Comparison of ENCODE assay signal across 11 cellular contexts in the genomic region with DNA sequence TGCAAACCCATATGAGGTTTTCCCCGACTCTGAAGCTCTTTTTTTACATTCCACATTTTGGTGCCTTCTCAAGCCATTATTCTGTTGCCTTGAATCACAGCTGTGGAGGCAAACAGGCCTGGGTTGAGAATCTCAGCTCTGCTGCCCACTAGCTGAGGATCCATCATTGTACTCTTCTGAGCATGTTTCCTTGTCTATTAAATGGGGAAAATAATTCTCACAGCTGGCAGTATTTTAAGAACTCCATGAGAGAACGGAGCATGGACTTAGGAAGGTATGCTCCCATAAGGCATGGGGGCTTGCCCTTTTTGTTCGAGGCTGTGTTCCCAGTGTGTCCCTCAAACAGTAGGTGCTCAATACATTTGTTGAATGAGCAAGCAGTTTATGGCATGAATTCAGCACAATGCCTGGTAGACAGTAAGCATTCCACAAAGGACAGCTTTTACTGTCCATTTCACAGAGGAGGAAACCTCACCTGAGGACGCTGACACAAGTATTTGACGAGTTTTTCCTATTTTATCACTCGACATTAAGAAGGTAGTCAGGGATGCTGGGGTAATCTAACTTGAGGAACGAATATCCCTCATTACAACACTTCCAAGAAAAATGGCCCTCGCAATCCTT. TPM values are rescaled to one million over a fixed set of nuclear protein-coding genes. Genes with fewer than 3 reads are reported as not detected.
A peak's percentile ranks its signal among the peaks of the same experiment; 100 is the strongest.
DNase-seq lines count a peak whose midpoint lies in the region; ATAC-seq, FAIRE-seq and TF ChIP-seq lines count a peak whose summit lies in the region.
"Had no signal": no experiment of that assay in that cellular context is flagged by ENCODE, and none has a peak within 500 bp of the region (broad histone marks: within the 10 kb centered on the region; RNA-seq: fewer than 3 reads in every experiment).

No MANE protein-coding gene starts in this region.

- peak; percentile 62 for FAIRE-seq in GM12892 (lab: Jason Lieb, UNC)

- H3K4me2 ChIP-seq in hepatocyte: peak overlapping the region; percentile 97
- H3K4me2 ChIP-seq in skeletal muscle satellite cell (ENCODE audit: low read length): peak overlapping the region; percentile 100

- H3K4me3 ChIP-seq in hepatocyte (no peak overlapping the region), skeletal muscle satellite cell (ENCODE audit: low read length) (no peak overlapping the region)

- H3K36me3 ChIP-seq in hepatocyte (replicated peaks; ENCODE audit: insufficient read depth, low read depth): no peaks in the 10 kb centered on the region
- H3K36me3 ChIP-seq in skeletal muscle satellite cell (ENCODE audit: insufficient read depth, low read length): no peaks in the 10 kb centered on the region

- TF ChIP-seq POLR2A in GM12892 (IDR thresholded peaks at IDR 0.05; ENCODE audit: low read depth, low read length): no peak

- no peaks in the 10 kb centered on the region for H3K9me2 ChIP-seq in hepatocyte (replicated peaks; ENCODE audit: insufficient read depth)

- peaks cover 10% of the 10 kb centered on the region for H4K20me1 ChIP-seq in hepatocyte (ENCODE audit: insufficient read depth, poor library complexity, severe bottlenecking)

- WGBS in hepatocyte (ENCODE audit: low lambda C conversion rate, missing lambda C conversion rate): 60% methylated on average over 8 of the region's 8 CpGs

- H2AFZ ChIP-seq in hepatocyte: no peak overlapping the region

- peak overlapping the region; percentile 99 for H3K27ac ChIP-seq in hepatocyte

- DNase-seq in GM12892 (ENCODE audit: insufficient read length) (no peak), RKO (ENCODE audit: low spot score) (peak; percentile 26), hepatocyte (ENCODE audit: low spot score) (peak; percentile 16), SHP77 treated with DMSO at 0.1 percent for 48 hours (lab: John Stamatoyannopoulos, UW) (no peak)
- DNase-seq: NCI-H748 treated with DMSO at 0.1 percent for 48 hours, T-helper 1 cell had no signal

- peak; percentile 23 for TF ChIP-seq CTCF in hepatocyte (IDR thresholded peaks at IDR 0.05; ENCODE audit: poor library complexity)

- H3K9me3 ChIP-seq in hepatocyte (ENCODE audit: low read depth): no peaks in the 10 kb centered on the region
- H3K9me3 ChIP-seq in skeletal muscle satellite cell (replicated peaks; ENCODE audit: low read length): no peaks in the 10 kb centered on the region

- H3K4me1 ChIP-seq in hepatocyte (ENCODE audit: insufficient read depth) (no peaks in the 10 kb centered on the region), skeletal muscle satellite cell (ENCODE audit: control insufficient read depth, insufficient read depth, low read length) (peaks cover 15% of the 10 kb centered on the region)

- H3K27me3 ChIP-seq in hepatocyte (no peaks in the 10 kb centered on the region), skeletal muscle satellite cell (ENCODE audit: control insufficient read depth, insufficient read depth, low read length) (no peaks in the 10 kb centered on the region)

- ATAC-seq in SK-N-SH treated with all-trans-retinoic acid at 6 μM for 48 hours (no peak), GM18909 (IDR thresholded peaks at IDR 0.05; ENCODE audit: poor library complexity, unreplicated experiment) (no peak), HG03442 (IDR thresholded peaks at IDR 0.05; ENCODE audit: unreplicated experiment) (no peak)
- ATAC-seq: stimulated activated memory B cell treated with anti-CD40 and anti-IgM and Interleukin-4, amounts not matched to agents 10 μg/mL and 1 μg/mL and 100 μg/mL, for 72 hours had no signal

- H3K9ac ChIP-seq in skeletal muscle satellite cell (ENCODE audit: low read depth, low read length): no peak overlapping the region

- peaks cover 21% of the 10 kb centered on the region for H3K79me2 ChIP-seq in hepatocyte

TF ChIP-seq in SK-N-SH treated with all-trans-retinoic acid at 6 μM for 48 hours, 23 proteins besides CTCF, POLR2A, EP300 and RAD21:
- TF ChIP-seq GLIS3 (CRISPR knock-in tag; IDR thresholded peaks at IDR 0.05) (no peak), TOX (CRISPR knock-in tag; IDR thresholded peaks at IDR 0.05; ENCODE audit: borderline replicate concordance) (no peak), CSDC2 (CRISPR knock-in tag; IDR thresholded peaks at IDR 0.05) (no peak), ISL1 (CRISPR knock-in tag; IDR thresholded peaks at IDR 0.05) (no peak), SNAI2 (CRISPR knock-in tag; IDR thresholded peaks at IDR 0.05) (no peak), ARNTL (CRISPR knock-in tag; IDR thresholded peaks at IDR 0.05; ENCODE audit: borderline replicate concordance, low read depth) (no peak), PPARA (CRISPR knock-in tag; IDR thresholded peaks at IDR 0.05; ENCODE audit: borderline replicate concordance) (no peak), TCF4 (CRISPR knock-in tag; IDR thresholded peaks at IDR 0.05; ENCODE audit: borderline replicate concordance) (no peak), BACH2 (CRISPR knock-in tag; IDR thresholded peaks at IDR 0.05; ENCODE audit: borderline replicate concordance) (no peak), ZNF565 (CRISPR knock-in tag; conservative IDR thresholded peaks at IDR 0.05; ENCODE audit: low read depth) (no peak), ZFP30 (CRISPR knock-in tag; IDR thresholded peaks at IDR 0.05) (no peak), ESRRG (CRISPR knock-in tag; IDR thresholded peaks at IDR 0.05) (no peak), ZNF70 (CRISPR knock-in tag; IDR thresholded peaks at IDR 0.05) (no peak), ZC3H10 (CRISPR knock-in tag; IDR thresholded peaks at IDR 0.05) (no peak), ZNF8 (CRISPR knock-in tag; IDR thresholded peaks at IDR 0.05) (no peak), ZFP3 (CRISPR knock-in tag; IDR thresholded peaks at IDR 0.05) (no peak), OSR1 (CRISPR knock-in tag; IDR thresholded peaks at IDR 0.05) (no peak)
- TF ChIP-seq, protein P1, sequence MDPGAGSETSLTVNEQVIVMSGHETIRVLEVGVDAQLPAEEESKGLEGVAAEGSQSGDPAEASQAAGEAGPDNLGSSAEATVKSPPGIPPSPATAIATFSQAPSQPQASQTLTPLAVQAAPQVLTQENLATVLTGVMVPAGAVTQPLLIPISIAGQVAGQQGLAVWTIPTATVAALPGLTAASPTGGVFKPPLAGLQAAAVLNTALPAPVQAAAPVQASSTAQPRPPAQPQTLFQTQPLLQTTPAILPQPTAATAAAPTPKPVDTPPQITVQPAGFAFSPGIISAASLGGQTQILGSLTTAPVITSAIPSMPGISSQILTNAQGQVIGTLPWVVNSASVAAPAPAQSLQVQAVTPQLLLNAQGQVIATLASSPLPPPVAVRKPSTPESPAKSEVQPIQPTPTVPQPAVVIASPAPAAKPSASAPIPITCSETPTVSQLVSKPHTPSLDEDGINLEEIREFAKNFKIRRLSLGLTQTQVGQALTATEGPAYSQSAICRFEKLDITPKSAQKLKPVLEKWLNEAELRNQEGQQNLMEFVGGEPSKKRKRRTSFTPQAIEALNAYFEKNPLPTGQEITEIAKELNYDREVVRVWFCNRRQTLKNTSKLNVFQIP (CRISPR knock-in tag; IDR thresholded peaks at IDR 0.05; ENCODE audit: borderline replicate concordance, low read depth): no peak
- TF ChIP-seq, protein P2, sequence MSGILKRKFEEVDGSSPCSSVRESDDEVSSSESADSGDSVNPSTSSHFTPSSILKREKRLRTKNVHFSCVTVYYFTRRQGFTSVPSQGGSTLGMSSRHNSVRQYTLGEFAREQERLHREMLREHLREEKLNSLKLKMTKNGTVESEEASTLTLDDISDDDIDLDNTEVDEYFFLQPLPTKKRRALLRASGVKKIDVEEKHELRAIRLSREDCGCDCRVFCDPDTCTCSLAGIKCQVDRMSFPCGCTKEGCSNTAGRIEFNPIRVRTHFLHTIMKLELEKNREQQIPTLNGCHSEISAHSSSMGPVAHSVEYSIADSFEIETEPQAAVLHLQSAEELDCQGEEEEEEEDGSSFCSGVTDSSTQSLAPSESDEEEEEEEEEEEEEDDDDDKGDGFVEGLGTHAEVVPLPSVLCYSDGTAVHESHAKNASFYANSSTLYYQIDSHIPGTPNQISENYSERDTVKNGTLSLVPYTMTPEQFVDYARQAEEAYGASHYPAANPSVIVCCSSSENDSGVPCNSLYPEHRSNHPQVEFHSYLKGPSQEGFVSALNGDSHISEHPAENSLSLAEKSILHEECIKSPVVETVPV (CRISPR knock-in tag; IDR thresholded peaks at IDR 0.05): no peak
- TF ChIP-seq, protein P3, sequence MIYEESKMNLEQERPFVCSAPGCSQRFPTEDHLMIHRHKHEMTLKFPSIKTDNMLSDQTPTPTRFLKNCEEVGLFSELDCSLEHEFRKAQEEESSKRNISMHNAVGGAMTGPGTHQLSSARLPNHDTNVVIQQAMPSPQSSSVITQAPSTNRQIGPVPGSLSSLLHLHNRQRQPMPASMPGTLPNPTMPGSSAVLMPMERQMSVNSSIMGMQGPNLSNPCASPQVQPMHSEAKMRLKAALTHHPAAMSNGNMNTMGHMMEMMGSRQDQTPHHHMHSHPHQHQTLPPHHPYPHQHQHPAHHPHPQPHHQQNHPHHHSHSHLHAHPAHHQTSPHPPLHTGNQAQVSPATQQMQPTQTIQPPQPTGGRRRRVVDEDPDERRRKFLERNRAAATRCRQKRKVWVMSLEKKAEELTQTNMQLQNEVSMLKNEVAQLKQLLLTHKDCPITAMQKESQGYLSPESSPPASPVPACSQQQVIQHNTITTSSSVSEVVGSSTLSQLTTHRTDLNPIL (CRISPR knock-in tag; IDR thresholded peaks at IDR 0.05; ENCODE audit: low read depth): no peak

RNA-seq across cellular contexts. Expression of a gene that starts 2.2 kb away (rescaled TPM):
- polyA plus RNA-seq in GM12892 (2012; ENCODE audit: missing spikeins): 1.3 TPM
- total RNA-seq in hepatocyte: 31.0 and 34.9 TPM in 2 replicates
- 8.5 and 9.1 TPM in 2 replicates for polyA plus RNA-seq in hepatocyte
- 41.3 and 52.2 TPM in 2 replicates for total RNA-seq in skeletal muscle satellite cell (2012; rRNA removed)

Comparison
In these comparisons a context has a peak if more than half of its experiments do, and no peak if none do; other contexts are left out.
1. DNase-seq: peak in RKO (single experiment) and hepatocyte (single experiment); none in GM12892 (single experiment) and SHP77 treated with DMSO at 0.1 percent for 48 hours (single experiment).